ENCODE assay signal across 8 cellular contexts in the genomic region with DNA sequence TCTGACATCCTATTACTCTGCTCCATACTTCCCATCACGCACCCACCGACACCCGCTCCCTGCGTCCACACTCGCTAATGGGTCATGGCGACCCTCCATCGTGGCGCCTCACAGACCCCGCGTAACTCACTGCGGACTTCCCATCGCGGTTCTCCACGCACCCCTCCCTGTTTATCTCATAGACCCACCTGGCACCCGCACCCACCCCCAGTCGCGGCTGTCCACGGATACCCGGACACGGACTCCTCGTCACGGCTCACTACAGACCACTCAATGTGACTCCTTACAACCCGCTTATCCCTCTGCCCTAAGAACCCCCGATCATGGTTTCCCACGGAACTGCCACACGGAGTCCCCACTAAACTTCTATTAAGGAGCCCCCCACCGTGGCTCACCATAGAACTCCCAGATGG. TPM values are rescaled to one million over a fixed set of nuclear protein-coding genes. Genes with fewer than 3 reads are reported as not detected.
DNase-seq lines count a peak whose midpoint lies in the region; ATAC-seq and TF ChIP-seq lines count a peak whose summit lies in the region.

No MANE protein-coding gene starts in this region.

- TF ChIP-seq CTCF in RWPE1 (conservative IDR thresholded peaks at IDR 0.05; ENCODE audit: low read depth), result no peak
- TF ChIP-seq CTCF in epithelial cell of proximal tubule (conservative IDR thresholded peaks at IDR 0.05; ENCODE audit: low read depth, low read length), result no peak
- no peak for TF ChIP-seq CTCF in neural crest cell (conservative IDR thresholded peaks at IDR 0.05)

- peak overlapping the region; percentile 94 for H3K27ac Mint-ChIP-seq in neural crest cell (ENCODE audit: unreplicated experiment)

- peak overlapping the region; percentile 91 for H3K27ac ChIP-seq in RWPE1

- ATAC-seq in GM19395 (IDR thresholded peaks at IDR 0.05; ENCODE audit: unreplicated experiment), result peak; percentile 3

- DNase-seq in RWPE1 (ENCODE audit: low spot score), result no peak
- DNase-seq in epithelial cell of proximal tubule (ENCODE audit: low read depth), result no peak
- no peak for DNase-seq in neural crest cell (ENCODE audit: low read depth, low spot score)
- DNase-seq in NCI-H2196 treated with DMSO at 0.1 percent for 48 hours (lab: John Stamatoyannopoulos, UW; ENCODE audit: unreplicated experiment), result no peak
- no peak for DNase-seq in Kasumi-1 (lab: John Stamatoyannopoulos, UW)
- no peak for DNase-seq in D341Med (ENCODE audit: low spot score)
- no peak for DNase-seq in stimulated activated CD4-positive, alpha-beta T cell treated with anti-CD3 and anti-CD28 coated beads, Interleukin-2, amount 100 ng/mL, for 24 hours

- H3K9me3 Mint-ChIP-seq in neural crest cell, result no peaks in the 10 kb centered on the region

- POLR2A ChIA-PET in RWPE1 (lab: Yijun Ruan, JAX; ENCODE audit: low non-redundant PET), result no interaction called here

- peaks cover 13% of the 10 kb centered on the region for H3K36me3 Mint-ChIP-seq in neural crest cell (ENCODE audit: low read depth)

- H3K4me1 Mint-ChIP-seq in neural crest cell, result peaks cover 21% of the 10 kb centered on the region

- peak overlapping the region; percentile 98 for H3K4me3 Mint-ChIP-seq in neural crest cell

- CTCF ChIA-PET in RWPE1 (lab: Yijun Ruan, JAX), result no interaction called here

- H3K27me3 Mint-ChIP-seq in neural crest cell (ENCODE audit: low read depth), result peaks cover 8% of the 10 kb centered on the region

- H3K4me3 ChIP-seq in epithelial cell of proximal tubule (ENCODE audit: low read depth, low read length), result peak overlapping the region; percentile 68

RNA-seq across cellular contexts. Expression of a gene that starts 0.5 kb away (rescaled TPM):
- 35.8 and 50.9 TPM in 2 replicates for total RNA-seq in epithelial cell of proximal tubule
- 101 and 108 TPM in 2 replicates for total RNA-seq in neural crest cell

RNA-seq across cellular contexts. Expression of a gene that starts 5.7 kb away (rescaled TPM):
- total RNA-seq in epithelial cell of proximal tubule, result 56.5 and 70.2 TPM in 2 replicates
- total RNA-seq in neural crest cell, result 65.2 and 77.2 TPM in 2 replicates

RNA-seq across cellular contexts. Expression of a gene that starts 20.7 kb away (rescaled TPM):
- total RNA-seq in epithelial cell of proximal tubule (0.22 and 0.69 TPM in 2 replicates), neural crest cell (0.54 and 0.84 TPM in 2 replicates)
